In the genomic region with DNA sequence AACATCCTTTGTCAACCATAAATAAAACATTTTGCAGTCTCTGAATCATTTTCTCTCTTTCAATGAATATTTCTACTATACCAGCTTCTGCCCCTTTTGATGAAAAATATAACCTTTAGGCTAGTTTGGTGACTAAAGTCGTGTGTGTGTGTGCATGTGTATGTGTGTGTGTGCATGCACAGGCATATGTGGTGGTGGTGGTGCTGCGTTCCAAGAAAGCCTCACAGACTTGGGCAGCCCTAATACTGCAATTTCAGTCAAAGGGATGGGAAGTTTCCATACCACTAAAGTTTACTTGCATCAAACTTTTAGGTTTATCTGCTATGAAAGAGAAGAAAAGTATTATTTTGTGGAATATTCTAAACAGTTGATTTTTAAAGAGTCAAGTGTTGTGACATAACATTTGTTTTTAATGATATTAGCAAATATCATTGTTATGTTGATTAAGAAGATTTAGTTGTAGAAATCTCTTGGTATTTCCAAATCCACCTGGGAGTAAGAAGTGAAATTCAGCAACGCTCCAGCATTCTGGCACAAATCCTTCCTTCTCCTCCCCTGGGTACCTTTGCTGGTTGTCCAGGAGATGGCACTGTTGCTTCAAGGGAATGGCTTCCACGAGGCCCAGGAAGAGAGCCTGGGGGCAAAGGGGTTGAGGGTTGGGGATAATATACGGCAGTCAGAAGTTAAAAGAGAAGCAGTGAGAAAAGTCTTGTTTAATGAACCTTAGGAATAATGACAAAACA, we compare ENCODE assay signal across 9 cellular contexts. TPM values are rescaled to one million over a fixed set of nuclear protein-coding genes. Genes with fewer than 3 reads are reported as not detected.
DNase-seq lines count a peak whose midpoint lies in the region; TF ChIP-seq lines count a peak whose summit lies in the region.
"Had no signal": no experiment of that assay in that cellular context is flagged by ENCODE, and none has a peak within 500 bp of the region (broad histone marks: within the 10 kb centered on the region; RNA-seq: fewer than 3 reads in every experiment).

No MANE protein-coding gene starts in this region.

- H3K9me3 ChIP-seq in OCI-LY1 (ENCODE audit: low read length) (no peaks in the 10 kb centered on the region), liver (ENCODE audit: control insufficient read depth in 4 of 4, low read length in 3 of 4) (no peaks in the 10 kb centered on the region), tibial nerve (no peaks in the 10 kb centered on the region)
- H3K9me3 ChIP-seq: SJSA1 had no signal

- H3K27ac ChIP-seq in OCI-LY1 (ENCODE audit: low read depth, low read length, poor library complexity, severe bottlenecking) (no peak overlapping the region), liver (ENCODE audit: low read depth in 1 of 2, low read length in 2 of 2) (no peak overlapping the region), tibial nerve (peak overlapping the region in 1 of 4 donors; percentile 22)
- H3K27ac ChIP-seq: SJSA1 had no signal

- peak; percentile 99 for TF ChIP-seq CTCF in OCI-LY1 (IDR thresholded peaks at IDR 0.05; ENCODE audit: low read length)
- TF ChIP-seq CTCF in liver (IDR thresholded peaks at IDR 0.05; ENCODE audit: low read depth, low read length, missing input control), result peak; percentile 95
- TF ChIP-seq CTCF in tibial nerve (IDR thresholded peaks at IDR 0.05), result peak; percentile 75 to 91 (median 83)

- H3K4me1 ChIP-seq in OCI-LY1 (ENCODE audit: insufficient read depth, low read length, severe bottlenecking), result no peaks in the 10 kb centered on the region
- H3K4me1 ChIP-seq in liver (ENCODE audit: control insufficient read depth in 4 of 4, insufficient read depth in 4 of 4, low read length in 3 of 4), result peaks cover 0 to 9% (median 0%) of the 10 kb centered on the region in 4 donors
- H3K4me1 ChIP-seq in tibial nerve, result peaks cover 0 to 29% (median 9%) of the 10 kb centered on the region in 4 donors
- H3K4me1 ChIP-seq: SJSA1 had no signal

- no peak overlapping the region for H3K4me2 ChIP-seq in OCI-LY1 (ENCODE audit: low read length)

- peak in 1 of 2 donors; percentile 60 for TF ChIP-seq EP300 in tibial nerve (IDR thresholded peaks at IDR 0.05)

- 20% methylated on average over 5 of the region's 5 CpGs for WGBS in liver
- 23 to 24% methylated on average over 5 of the region's 5 CpGs for WGBS in tibial nerve, 2 donors

- no peaks in the 10 kb centered on the region for H3K36me3 ChIP-seq in OCI-LY1 (ENCODE audit: insufficient read depth, low read length)
- H3K36me3 ChIP-seq in liver (ENCODE audit: control insufficient read depth in 4 of 4, insufficient read depth in 3 of 4, low read depth in 1 of 4, low read length in 3 of 4), result no peaks in the 10 kb centered on the region
- H3K36me3 ChIP-seq in tibial nerve, result no peaks in the 10 kb centered on the region
- H3K36me3 ChIP-seq: SJSA1 had no signal

- TF ChIP-seq POLR2A in tibial nerve (IDR thresholded peaks at IDR 0.05), result no peak

- H4K20me1 ChIP-seq in OCI-LY1 (ENCODE audit: insufficient read depth, low read length), result no peaks in the 10 kb centered on the region

- DNase-seq in COLO668 (lab: John Stamatoyannopoulos, UW; ENCODE audit: unreplicated experiment) (peak; percentile 45), GM19238 (ENCODE audit: insufficient read length, low spot score) (peak; percentile 17), HuH-7.5 (ENCODE audit: low spot score) (peak; percentile 29), dedifferentiated amniotic fluid mesenchymal stem cell (ENCODE audit: extremely low spot score) (peak; percentile 38), tibial nerve (ENCODE audit: low spot score in 2 of 2) (peak in 1 of 2 donors; percentile 55), OCI-M2 (lab: John Stamatoyannopoulos, UW; ENCODE audit: unreplicated experiment) (no peak)

- H3K9ac ChIP-seq in OCI-LY1 (ENCODE audit: low read length) (no peak overlapping the region), liver (ENCODE audit: low read depth in 1 of 2, low read length in 2 of 2) (no peak overlapping the region)

- H3F3A ChIP-seq in OCI-LY1 (ENCODE audit: insufficient read depth, low read length), result no peaks in the 10 kb centered on the region

- no peaks in the 10 kb centered on the region for H3K79me2 ChIP-seq in OCI-LY1 (ENCODE audit: insufficient read depth, low read length)

- no peaks in the 10 kb centered on the region for H3K27me3 ChIP-seq in OCI-LY1 (ENCODE audit: insufficient read depth, low read length)
- H3K27me3 ChIP-seq in liver (ENCODE audit: control insufficient read depth in 4 of 4, insufficient read depth in 4 of 4, low read length in 3 of 4), result no peaks in the 10 kb centered on the region
- no peaks in the 10 kb centered on the region for H3K27me3 ChIP-seq in tibial nerve

- no peak overlapping the region for H3K4me3 ChIP-seq in OCI-LY1 (ENCODE audit: low read depth, low read length, poor library complexity, severe bottlenecking)
- H3K4me3 ChIP-seq in liver (ENCODE audit: low read depth in 1 of 3, low read length in 3 of 3), result no peak overlapping the region
- H3K4me3 ChIP-seq in tibial nerve, result no peak overlapping the region
- H3K4me3 ChIP-seq: SJSA1 had no signal

- H2AFZ ChIP-seq in OCI-LY1 (ENCODE audit: low read length), result no peak overlapping the region

- TF ChIP-seq RAD21 in liver (IDR thresholded peaks at IDR 0.05), result peak; percentile 100

- no peaks in the 10 kb centered on the region for H3K9me2 ChIP-seq in OCI-LY1 (ENCODE audit: low read depth, low read length)

TF ChIP-seq in liver, 16 proteins besides CTCF, POLR2A, EP300 and RAD21:
- TF ChIP-seq FOXA1 (IDR thresholded peaks at IDR 0.05), result no peak
- TF ChIP-seq RXRA (IDR thresholded peaks at IDR 0.05), result peak in 1 of 2 donors; percentile 33
TF ChIP-seq in liver: peak in this region for 1.

RNA-seq across cellular contexts. Expression of a gene that starts 41.5 kb away (rescaled TPM):
- total RNA-seq in liver (under 1 TPM; 0.09 to 0.50 TPM), tibial nerve (not detected)
- polyA plus RNA-seq in liver, result 1 to 10 TPM in 1 of 2 donors, under 1 TPM in 1; 0.27 to 1.1 TPM
- total RNA-seq: SJSA1 had no signal
